1 cellular context compared by ENCODE assay signal in genomic region chr3:20222274-20222673, GRCh38.
TF ChIP-seq lines count a peak whose summit lies in the region.

No MANE protein-coding gene starts in this region.

TF ChIP-seq in WTC11, 78 proteins besides CTCF, POLR2A, EP300 and RAD21 (continued from another document):
- TF ChIP-seq ERG (CRISPR knock-in tag; IDR thresholded peaks at IDR 0.05): no peak
- no peak for TF ChIP-seq CREM (CRISPR knock-in tag; IDR thresholded peaks at IDR 0.05)
- no peak for TF ChIP-seq PREB (CRISPR knock-in tag; IDR thresholded peaks at IDR 0.05; ENCODE audit: borderline replicate concordance)
- no peak for TF ChIP-seq ZNF423 (CRISPR knock-in tag; IDR thresholded peaks at IDR 0.05)
- TF ChIP-seq MYBL2 (CRISPR knock-in tag; IDR thresholded peaks at IDR 0.05): no peak
- TF ChIP-seq USF2 (CRISPR knock-in tag; IDR thresholded peaks at IDR 0.05): no peak
- no peak for TF ChIP-seq SOX15 (CRISPR knock-in tag; IDR thresholded peaks at IDR 0.05)
- no peak for TF ChIP-seq SMAD3 (CRISPR knock-in tag; IDR thresholded peaks at IDR 0.05; ENCODE audit: borderline replicate concordance)
